Comparison of ENCODE assay signal across 1 cellular context in genomic region chr11:64284962-64285884, GRCh38.
A peak's percentile ranks its signal among the peaks of the same experiment; 100 is the strongest.
TF ChIP-seq lines count a peak whose summit lies in the region.

TSS of gene GPR137 (plus strand) at chr11:64285848. CDS start at chr11:64286525, 677 bp downstream.

TF ChIP-seq in HEK293, 187 proteins besides CTCF, POLR2A, EP300 and RAD21 (continued from another document):
- TF ChIP-seq ZNF76 (tag by site-specific recombination; IDR thresholded peaks at IDR 0.05; ENCODE audit: borderline replicate concordance, low read depth) (peak; percentile 36; the same call in 1 of the 2 replicates), SP3 (tag by site-specific recombination; IDR thresholded peaks at IDR 0.05) (peak; percentile 55; the same call in 1 of the 2 replicates), ZNF513 (tag by site-specific recombination; IDR thresholded peaks at IDR 0.05) (0 out of 2 replicates have a peak, but pooled peaks have one; percentile 11), ZNF362 (tag by site-specific recombination; IDR thresholded peaks at IDR 0.05) (no peak), ZNF341 (tag by site-specific recombination; IDR thresholded peaks at IDR 0.05; ENCODE audit: low read depth) (peak; percentile 80), KLF8 (tag by site-specific recombination; IDR thresholded peaks at IDR 0.05) (peak; percentile 32; the same call in 1 of the 2 replicates), ZNF394 (tag by site-specific recombination; IDR thresholded peaks at IDR 0.05; ENCODE audit: borderline replicate concordance) (peak; percentile 36; the same call in 1 of the 2 replicates), KLF10 (tag by site-specific recombination; IDR thresholded peaks at IDR 0.05) (peak; percentile 11; the same call in 1 of the 2 replicates), ZNF112 (tag by site-specific recombination; IDR thresholded peaks at IDR 0.05) (no peak), EGR2 (tag by site-specific recombination; IDR thresholded peaks at IDR 0.05; ENCODE audit: low read depth) (0 out of 2 replicates have a peak, but pooled peaks have one; percentile 19), ZNF266 (tag by site-specific recombination; IDR thresholded peaks at IDR 0.05; ENCODE audit: low read depth) (no peak), KLF9 (tag by site-specific recombination; IDR thresholded peaks at IDR 0.05; ENCODE audit: low read depth) (peak; percentile 63), PATZ1 (tag by site-specific recombination; IDR thresholded peaks at IDR 0.05) (peak; percentile 71), GLIS2 (tag by site-specific recombination; IDR thresholded peaks at IDR 0.05) (peak; percentile 56; the same call in 1 of the 2 replicates), ZNF791 (tag by site-specific recombination; IDR thresholded peaks at IDR 0.05) (no peak), ZNF366 (tag by site-specific recombination; conservative IDR thresholded peaks at IDR 0.05) (peak; percentile 35; the same call in 1 of the 2 replicates), ZNF398 (tag by site-specific recombination; IDR thresholded peaks at IDR 0.05) (0 out of 2 replicates have a peak, but pooled peaks have one; percentile 30), ZNF335 (tag by site-specific recombination; conservative IDR thresholded peaks at IDR 0.05) (peak; percentile 11), ZBTB10 (tag by site-specific recombination; IDR thresholded peaks at IDR 0.05) (peak; percentile 69; the same call in 1 of the 2 replicates), PBX3 (CRISPR knock-in tag; IDR thresholded peaks at IDR 0.05) (0 out of 2 replicates have a peak, but pooled peaks have one; percentile 35), ZBTB20 (tag by site-specific recombination; IDR thresholded peaks at IDR 0.05) (peak; percentile 43; the same call in 1 of the 2 replicates), ZEB2 (tag by site-specific recombination; IDR thresholded peaks at IDR 0.05) (peak; percentile 59; the same call in 1 of the 2 replicates), GLIS1 (tag by site-specific recombination; IDR thresholded peaks at IDR 0.05) (peak; percentile 10; the same call in 1 of the 2 replicates), ZBTB26 (tag by site-specific recombination; optimal IDR thresholded peaks at IDR 0.05) (peak; percentile 65), ZNF449 (tag by site-specific recombination; IDR thresholded peaks at IDR 0.05) (0 out of 2 replicates have a peak, but pooled peaks have one; percentile 34), ZNF37A (tag by site-specific recombination; IDR thresholded peaks at IDR 0.05) (peak; percentile 85), ZSCAN5A (tag by site-specific recombination; IDR thresholded peaks at IDR 0.05) (no peak), ZNF561 (tag by site-specific recombination; IDR thresholded peaks at IDR 0.05; ENCODE audit: borderline replicate concordance) (peak; percentile 55; the same call in 1 of the 2 replicates), YY2 (tag by site-specific recombination; IDR thresholded peaks at IDR 0.05) (no peak), ZNF600 (tag by site-specific recombination; IDR thresholded peaks at IDR 0.05) (0 out of 2 replicates have a peak, but pooled peaks have one; percentile 4), HIC1 (tag by site-specific recombination; IDR thresholded peaks at IDR 0.05) (peak; percentile 82), ZFHX2 (tag by site-specific recombination; conservative IDR thresholded peaks at IDR 0.05) (no peak; the same call in 1 of the 2 replicates), INSM2 (tag by site-specific recombination; IDR thresholded peaks at IDR 0.05) (0 out of 2 replicates have a peak, but pooled peaks have one; percentile 26)
